10 cellular contexts compared by ENCODE assay signal in genomic region chr14:56247495-56248087, GRCh38.
DNase-seq lines count a peak whose midpoint lies in the region; ATAC-seq and TF ChIP-seq lines count a peak whose summit lies in the region.
"Had no signal": no experiment of that assay in that cellular context is flagged by ENCODE, and none has a peak within 500 bp of the region (broad histone marks: within the 10 kb centered on the region; RNA-seq: fewer than 3 reads in every experiment).

No MANE protein-coding gene starts in this region.

- peak overlapping the region in 1 of 59 donors; percentile 21 for H3K27ac ChIP-seq in dorsolateral prefrontal cortex

- TF ChIP-seq CTCF in GM10248 (IDR thresholded peaks at IDR 0.05; ENCODE audit: control extremely low read depth, extremely low read depth, low read depth, missing control alignments) (peak; percentile 24), dorsolateral prefrontal cortex (IDR thresholded peaks at IDR 0.05 in 54 of 56, conservative IDR thresholded peaks at IDR 0.05 in 2 of 56; ENCODE audit: low read depth in 1 of 56, partially characterized antibody in 56 of 56) (peak in 44 of 56 donors; percentile 10 to 53 (median 32)), osteocyte (IDR thresholded peaks at IDR 0.05) (peak; percentile 49), WTC11 (IDR thresholded peaks at IDR 0.05) (no peak)

- H3K36me3 Mint-ChIP-seq in osteocyte (ENCODE audit: unreplicated experiment): no peaks in the 10 kb centered on the region
- H3K36me3 Mint-ChIP-seq in WTC11: no peaks in the 10 kb centered on the region; the same call in 1 of the 2 replicates

- CTCF ChIA-PET in GM10248 (lab: Yijun Ruan, JAX) (no interaction called here), WTC11 (lab: Charles Lee) (no interaction called here)

- H3K27me3 Mint-ChIP-seq in osteocyte (ENCODE audit: unreplicated experiment) (no peaks in the 10 kb centered on the region), WTC11 (ENCODE audit: low read depth) (no peaks in the 10 kb centered on the region)

- DNase-seq in GM10248 (ENCODE audit: extremely low spot score) (no peak), NCI-H1105 (lab: John Stamatoyannopoulos, UW) (peak; percentile 6), dorsolateral prefrontal cortex (no peak), osteocyte (ENCODE audit: extremely low spot score, unreplicated experiment) (no peak), WTC11 (ENCODE audit: low spot score) (no peak), DMS 273 treated with DMSO at 0.1 percent for 48 hours (lab: John Stamatoyannopoulos, UW) (no peak), DMS 273 (lab: John Stamatoyannopoulos, UW; ENCODE audit: unreplicated experiment) (no peak)
- DNase-seq: central memory CD4-positive, alpha-beta T cell; NCI-H526 treated with DMSO at 0.1 percent for 48 hours; substantia nigra had no signal

- H3K27me3 ChIP-seq in dorsolateral prefrontal cortex: no peaks in the 10 kb centered on the region

- H3K4me3 Mint-ChIP-seq in osteocyte (ENCODE audit: unreplicated experiment): no peak overlapping the region
- H3K4me3 Mint-ChIP-seq in WTC11: no peak overlapping the region

- POLR2A ChIA-PET in GM10248 (lab: Yijun Ruan, JAX) (no interaction called here), WTC11 (lab: Charles Lee) (no interaction called here)

- no peak for ATAC-seq in WTC11

- H3K4me1 Mint-ChIP-seq in osteocyte (ENCODE audit: unreplicated experiment): no peaks in the 10 kb centered on the region
- peaks cover 11% of the 10 kb centered on the region for H3K4me1 Mint-ChIP-seq in WTC11

- no peak overlapping the region for H3K27ac Mint-ChIP-seq in osteocyte (ENCODE audit: unreplicated experiment)
- no peak overlapping the region for H3K27ac Mint-ChIP-seq in WTC11

- H3K9me3 Mint-ChIP-seq in osteocyte (ENCODE audit: unreplicated experiment) (no peaks in the 10 kb centered on the region), WTC11 (no peaks in the 10 kb centered on the region)

- intact Hi-C loops in dorsolateral prefrontal cortex (cut with DNase I): no loop called here

- no peak overlapping the region for H3K4me3 ChIP-seq in dorsolateral prefrontal cortex

TF ChIP-seq in WTC11, 78 proteins besides CTCF, POLR2A, EP300 and RAD21:
- TF ChIP-seq ARID4B (CRISPR knock-in tag; IDR thresholded peaks at IDR 0.05; ENCODE audit: borderline replicate concordance): no peak
- TF ChIP-seq ZNF138 (CRISPR knock-in tag; conservative IDR thresholded peaks at IDR 0.05): no peak
- TF ChIP-seq ZNF317 (CRISPR knock-in tag; IDR thresholded peaks at IDR 0.05; ENCODE audit: borderline replicate concordance, low read depth): no peak
- TF ChIP-seq ZNF396 (CRISPR knock-in tag; IDR thresholded peaks at IDR 0.05; ENCODE audit: borderline replicate concordance): no peak
- no peak for TF ChIP-seq ZNF232 (CRISPR knock-in tag; IDR thresholded peaks at IDR 0.05)
- TF ChIP-seq ZNF512 (CRISPR knock-in tag; IDR thresholded peaks at IDR 0.05; ENCODE audit: borderline replicate concordance): no peak
- no peak for TF ChIP-seq USF2 (CRISPR knock-in tag; IDR thresholded peaks at IDR 0.05)
TF ChIP-seq in WTC11: peak in this region for 0.
